In the genomic region with DNA sequence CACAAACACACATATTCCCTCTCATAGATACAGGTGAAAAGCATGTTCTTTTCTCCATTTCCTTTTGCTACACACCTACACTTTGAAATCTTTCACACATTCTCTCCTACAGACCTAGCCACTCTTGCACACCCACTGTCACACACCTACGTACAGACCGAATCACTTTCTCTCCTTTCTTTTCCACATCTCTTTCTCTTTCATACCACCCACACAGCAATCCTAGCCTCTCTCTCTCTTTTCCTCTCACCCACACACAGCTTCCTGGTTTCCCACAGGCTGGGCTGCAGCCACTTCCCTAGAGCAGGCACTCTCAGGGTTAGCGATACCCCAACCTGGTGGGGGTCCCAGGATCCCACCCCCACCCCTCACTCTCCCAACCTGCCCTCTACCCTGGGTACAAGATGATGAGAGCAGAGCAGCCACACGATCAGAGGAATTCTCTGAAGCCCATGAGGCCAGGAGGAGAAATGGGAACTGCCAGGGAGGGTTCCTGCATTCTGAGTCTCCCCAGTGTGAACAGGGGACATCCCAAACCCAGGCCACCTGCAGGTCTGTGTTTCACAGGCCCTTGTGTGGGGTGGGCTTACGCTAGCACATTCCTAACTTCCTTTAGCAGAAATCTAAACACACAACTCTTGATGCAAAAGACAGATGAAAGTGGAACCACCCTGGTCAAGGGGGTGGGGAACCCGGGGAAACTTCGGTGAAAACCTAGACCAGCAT, we compare ENCODE assay signal across 1 cellular context.
TF ChIP-seq lines count a peak whose summit lies in the region.

No MANE protein-coding gene starts in this region.

TF ChIP-seq in HepG2, 621 proteins besides CTCF, POLR2A, EP300 and RAD21:
- TF ChIP-seq PLRG1 (conservative IDR thresholded peaks at IDR 0.05) (no peak), MAZ (IDR thresholded peaks at IDR 0.05; ENCODE audit: borderline replicate concordance, low read depth, low read length) (no peak), MAZ (CRISPR knock-in tag; IDR thresholded peaks at IDR 0.05; ENCODE audit: low read depth) (no peak), HMG20B (CRISPR knock-in tag; conservative IDR thresholded peaks at IDR 0.05) (no peak), CREM (IDR thresholded peaks at IDR 0.05) (no peak), CREM (CRISPR knock-in tag; IDR thresholded peaks at IDR 0.05) (no peak), CBFB (CRISPR knock-in tag; IDR thresholded peaks at IDR 0.05) (no peak), FOXA1 (IDR thresholded peaks at IDR 0.05) (0 out of 2 replicates have a peak, but pooled peaks have one; percentile 8), FOXA1 (CRISPR knock-in tag; IDR thresholded peaks at IDR 0.05) (no peak), ESRRA (CRISPR knock-in tag; IDR thresholded peaks at IDR 0.05; ENCODE audit: low read depth) (no peak)
TF ChIP-seq in HepG2: peak in this region for 1.
